In the genomic region with DNA sequence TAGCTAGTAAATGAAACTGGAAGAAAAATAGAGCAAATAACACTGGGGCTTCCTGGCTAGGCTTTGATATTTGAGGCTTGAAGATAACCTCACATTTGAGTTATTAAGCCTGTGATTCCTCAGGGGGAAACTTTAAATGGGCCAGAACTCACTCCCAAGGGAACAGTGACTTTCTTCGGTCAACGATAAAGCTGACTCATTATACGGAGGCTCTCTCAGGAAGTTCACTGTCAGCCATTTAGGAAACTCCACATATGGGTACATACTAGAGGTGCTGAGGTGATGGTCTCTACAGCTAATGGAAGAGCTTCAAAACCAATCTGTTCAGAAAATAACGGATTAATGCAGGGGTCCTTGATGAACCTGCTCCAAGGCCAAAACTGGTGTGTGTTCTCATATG, we compare ENCODE assay signal across 1 cellular context.
TF ChIP-seq lines count a peak whose summit lies in the region.

No MANE protein-coding gene starts in this region.

TF ChIP-seq in K562, 482 proteins besides CTCF, POLR2A, EP300 and RAD21 (continued from another document):
- TF ChIP-seq, protein P1, sequence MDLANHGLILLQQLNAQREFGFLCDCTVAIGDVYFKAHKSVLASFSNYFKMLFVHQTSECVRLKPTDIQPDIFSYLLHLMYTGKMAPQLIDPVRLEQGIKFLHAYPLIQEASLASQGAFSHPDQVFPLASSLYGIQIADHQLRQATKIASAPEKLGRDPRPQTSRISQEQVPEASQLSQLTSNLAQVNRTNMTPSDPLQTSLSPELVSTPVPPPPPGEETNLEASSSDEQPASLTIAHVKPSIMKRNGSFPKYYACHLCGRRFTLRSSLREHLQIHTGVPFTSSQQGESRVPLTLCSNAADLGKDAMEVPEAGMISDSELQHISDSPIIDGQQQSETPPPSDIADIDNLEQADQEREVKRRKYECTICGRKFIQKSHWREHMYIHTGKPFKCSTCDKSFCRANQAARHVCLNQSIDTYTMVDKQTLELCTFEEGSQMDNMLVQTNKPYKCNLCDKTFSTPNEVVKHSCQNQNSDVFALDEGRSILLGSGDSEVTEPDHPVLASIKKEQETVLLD (IDR thresholded peaks at IDR 0.05), result no peak
